15 cellular contexts compared by ENCODE assay signal in the genomic region with DNA sequence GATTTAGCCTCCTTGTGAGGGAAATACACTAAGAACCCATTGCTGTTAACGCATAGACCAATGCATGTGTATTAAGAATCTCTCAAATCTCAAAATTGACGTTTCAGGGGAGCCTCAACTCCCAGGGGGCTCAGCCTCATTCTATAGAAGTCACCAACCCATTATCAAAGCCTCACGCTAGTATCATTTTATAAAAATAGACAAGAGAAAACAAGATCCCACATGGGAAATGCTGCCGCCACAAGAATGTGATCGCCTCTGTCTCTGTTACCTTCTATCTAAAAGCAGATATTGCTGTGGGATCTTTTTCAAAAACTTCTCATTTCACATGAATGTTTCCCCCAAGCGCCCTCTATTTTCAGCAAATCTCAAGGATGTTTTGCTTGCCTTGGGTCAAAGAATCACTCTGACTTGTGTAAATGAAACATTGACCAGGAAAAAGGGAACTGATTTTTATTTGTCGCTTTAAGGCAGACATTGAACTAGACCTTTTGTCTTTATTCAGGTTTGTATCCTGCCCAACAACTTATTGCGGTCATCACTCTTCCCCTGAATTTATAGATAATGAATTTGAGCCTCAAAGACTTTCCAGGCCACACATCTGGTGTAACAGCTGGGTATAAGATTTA.
A peak's percentile ranks its signal among the peaks of the same experiment; 100 is the strongest.
DNase-seq lines count a peak whose midpoint lies in the region; ATAC-seq and TF ChIP-seq lines count a peak whose summit lies in the region.
"Had no signal": no experiment of that assay in that cellular context is flagged by ENCODE, and none has a peak within 500 bp of the region (broad histone marks: within the 10 kb centered on the region; RNA-seq: fewer than 3 reads in every experiment).

No MANE protein-coding gene starts in this region.

- H3K18ac ChIP-seq in mesenchymal stem cell (ENCODE audit: low read depth in 1 of 2, low read length in 2 of 2): no peak overlapping the region

- H3K27me3 Mint-ChIP-seq in activated CD8-positive, alpha-beta T cell treated with anti-CD3 and anti-CD28 coated beads, Interleukin-2, amount 10 ng/mL, durations not matched to agents 7 days and 5 days (ENCODE audit: low read depth): no peaks in the 10 kb centered on the region
- H3K27me3 Mint-ChIP-seq in activated CD8-positive, alpha-beta T cell treated with anti-CD3 and anti-CD28 coated beads for 36 hours: no peaks in the 10 kb centered on the region
- H3K27me3 Mint-ChIP-seq in T-cell: no peaks in the 10 kb centered on the region
- H3K27me3 Mint-ChIP-seq: T-helper 17 cell had no signal

- H2AK5ac ChIP-seq in mesenchymal stem cell (ENCODE audit: low read length, severe bottlenecking): no peak overlapping the region

- H2AFZ ChIP-seq in mesenchymal stem cell (ENCODE audit: low read depth, low read length): no peak overlapping the region

- H3K27me3 ChIP-seq in mesenchymal stem cell (ENCODE audit: control insufficient read depth in 1 of 2, insufficient read depth in 1 of 2, low read length in 2 of 2) (no peaks in the 10 kb centered on the region), transverse colon (no peaks in the 10 kb centered on the region)
- H3K27me3 ChIP-seq: thyroid gland had no signal

- no peaks in the 10 kb centered on the region for H3K9me3 Mint-ChIP-seq in activated CD8-positive, alpha-beta T cell treated with anti-CD3 and anti-CD28 coated beads, Interleukin-2, amount 10 ng/mL, durations not matched to agents 7 days and 5 days (ENCODE audit: insufficient read depth)
- H3K9me3 Mint-ChIP-seq in activated CD8-positive, alpha-beta T cell treated with anti-CD3 and anti-CD28 coated beads for 36 hours: no peaks in the 10 kb centered on the region
- H3K9me3 Mint-ChIP-seq in T-cell: no peaks in the 10 kb centered on the region

- no peak overlapping the region for H4K8ac ChIP-seq in mesenchymal stem cell (ENCODE audit: low read length)

- intact Hi-C loops in activated CD8-positive, alpha-beta T cell treated with anti-CD3 and anti-CD28 coated beads for 36 hours (cut with micrococcal nuclease): no loop called here
- intact Hi-C loops in transverse colon (cut with DNase I; ENCODE audit: low total_unique reads): no loop called here

- H3K36me3 ChIP-seq in mesenchymal stem cell (ENCODE audit: control insufficient read depth in 1 of 2, insufficient read depth in 2 of 2, low read depth in 1 of 2, low read length in 2 of 2) (no peaks in the 10 kb centered on the region), transverse colon (no peaks in the 10 kb centered on the region)
- H3K36me3 ChIP-seq: thyroid gland had no signal

- H3K4me1 Mint-ChIP-seq in activated CD8-positive, alpha-beta T cell treated with anti-CD3 and anti-CD28 coated beads, Interleukin-2, amount 10 ng/mL, durations not matched to agents 7 days and 5 days (ENCODE audit: low read depth): peaks cover 2% of the 10 kb centered on the region
- H3K4me1 Mint-ChIP-seq in activated CD8-positive, alpha-beta T cell treated with anti-CD3 and anti-CD28 coated beads for 36 hours (ENCODE audit: low read depth): peaks cover 7% of the 10 kb centered on the region
- H3K4me1 Mint-ChIP-seq in T-cell: no peaks in the 10 kb centered on the region

- H3K27ac ChIP-seq in mesenchymal stem cell (ENCODE audit: low read length, poor library complexity, severe bottlenecking) (no peak overlapping the region), transverse colon (peak overlapping the region in 3 of 4 donors; percentile 63 to 84 (median 72))
- H3K27ac ChIP-seq: C4-2B, KMS-11 had no signal

- in situ Hi-C loops in transverse colon (cut with MboI; ENCODE audit: low pct_ligation_motif_present in 1 of 4, low pct_unique_long_range_greater_than_20kb in 1 of 4, low sequenced_read_pairs in 3 of 4): no loop called here

- no peak overlapping the region for H4K91ac ChIP-seq in mesenchymal stem cell (ENCODE audit: low read length)

- H3K14ac ChIP-seq in mesenchymal stem cell (ENCODE audit: low read length in 2 of 2): no peak overlapping the region

- no peak overlapping the region for H3K23ac ChIP-seq in mesenchymal stem cell (ENCODE audit: low read length in 2 of 2)

- peak; percentile 9 for DNase-seq in activated CD8-positive, alpha-beta T cell treated with anti-CD3 and anti-CD28 coated beads, Interleukin-2, amount 10 ng/mL, durations not matched to agents 7 days and 5 days
- no peak for DNase-seq in activated CD8-positive, alpha-beta T cell treated with anti-CD3 and anti-CD28 coated beads for 36 hours
- DNase-seq in RPMI7951 (ENCODE audit: low read depth): peak; percentile 38
- DNase-seq in mesenchymal stem cell: no peak
- no peak for DNase-seq in transverse colon
- no peak for DNase-seq in T-cell
- no peak for DNase-seq in stimulated activated CD4-positive, alpha-beta T cell treated with anti-CD3 and anti-CD28 coated beads, Interleukin-15, amount 100 ng/mL, for 24 hours
- DNase-seq: activated CD8-positive, alpha-beta memory T cell treated with anti-CD3 and anti-CD28 coated beads for 24 hours; HCEC 1CT; NCI-H1105 treated with DMSO at 0.1 percent for 48 hours; T-helper 17 cell had no signal

- POLR2A ChIA-PET in activated CD8-positive, alpha-beta T cell treated with anti-CD3 and anti-CD28 coated beads, Interleukin-2, amount 10 ng/mL, durations not matched to agents 7 days and 5 days (lab: Charles Lee): no interaction called here
- POLR2A ChIA-PET in activated CD8-positive, alpha-beta T cell treated with anti-CD3 and anti-CD28 coated beads for 36 hours (lab: Charles Lee): no interaction called here
- POLR2A ChIA-PET in T-cell (lab: Charles Lee): no interaction called here

- H3K4me3 Mint-ChIP-seq in activated CD8-positive, alpha-beta T cell treated with anti-CD3 and anti-CD28 coated beads, Interleukin-2, amount 10 ng/mL, durations not matched to agents 7 days and 5 days: no peak overlapping the region
- no peak overlapping the region for H3K4me3 Mint-ChIP-seq in activated CD8-positive, alpha-beta T cell treated with anti-CD3 and anti-CD28 coated beads for 36 hours
- H3K4me3 Mint-ChIP-seq in T-cell: no peak overlapping the region
- H3K4me3 Mint-ChIP-seq: T-helper 17 cell had no signal

- no peaks in the 10 kb centered on the region for H3K79me1 ChIP-seq in mesenchymal stem cell (replicated peaks; ENCODE audit: low read length, poor library complexity, severe bottlenecking)

- no peak for TF ChIP-seq CTCF in activated CD8-positive, alpha-beta T cell treated with anti-CD3 and anti-CD28 coated beads for 36 hours (IDR thresholded peaks at IDR 0.05)
- TF ChIP-seq CTCF in transverse colon (IDR thresholded peaks at IDR 0.05): no peak

- 95% methylated on average over 8 of the region's 8 CpGs for WGBS in mesenchymal stem cell
- WGBS in transverse colon (ENCODE audit: low coverage in 1 of 2), 2 donors: 91 to 95% methylated on average over 7 to 8 of the region's 8 CpGs

- peak overlapping the region; percentile 86 for H3K9ac ChIP-seq in mesenchymal stem cell (ENCODE audit: low read length)
- H3K9ac ChIP-seq: KMS-11 had no signal

- no peak overlapping the region for H3K4ac ChIP-seq in mesenchymal stem cell (ENCODE audit: low read depth in 1 of 2, low read length in 2 of 2)

- H3K4me3 ChIP-seq in mesenchymal stem cell (ENCODE audit: insufficient read depth in 1 of 2, low read depth in 1 of 2, low read length in 2 of 2) (peak overlapping the region in 1 of 2 experiments; percentile 65), transverse colon (no peak overlapping the region)
- H3K4me3 ChIP-seq: thyroid gland had no signal

- TF ChIP-seq POLR2A in transverse colon (IDR thresholded peaks at IDR 0.05): no peak

- H3K4me2 ChIP-seq in mesenchymal stem cell (ENCODE audit: low read length, poor library complexity, severe bottlenecking): no peak overlapping the region
- H3K4me2 ChIP-seq: KMS-11 had no signal

- H2BK12ac ChIP-seq in mesenchymal stem cell (ENCODE audit: low read length in 2 of 2): no peak overlapping the region

- ATAC-seq in activated CD8-positive, alpha-beta T cell treated with anti-CD3 and anti-CD28 coated beads, Interleukin-2, amount 10 ng/mL, durations not matched to agents 7 days and 5 days: no peak
- no peak for ATAC-seq in activated CD8-positive, alpha-beta T cell treated with anti-CD3 and anti-CD28 coated beads for 36 hours
- ATAC-seq in T-cell (replicated peaks in 1 of 4) (no peak), GM18868 (IDR thresholded peaks at IDR 0.05; ENCODE audit: unreplicated experiment) (no peak)
- ATAC-seq: T-helper 17 cell had no signal

- CTCF ChIA-PET in activated CD8-positive, alpha-beta T cell treated with anti-CD3 and anti-CD28 coated beads, Interleukin-2, amount 10 ng/mL, durations not matched to agents 7 days and 5 days (lab: Charles Lee): no interaction called here
- CTCF ChIA-PET in activated CD8-positive, alpha-beta T cell treated with anti-CD3 and anti-CD28 coated beads for 36 hours (lab: Charles Lee): no interaction called here
- CTCF ChIA-PET in T-cell (lab: Charles Lee): interaction anchor here in 1 of 2 donors (0.6 kb wide), 1 partner anchor 43 kb away, joined by 3 read pairs; no protein-coding TSS in a partner anchor

- H2BK5ac ChIP-seq in mesenchymal stem cell (ENCODE audit: low read depth, low read length, poor library complexity, severe bottlenecking): no peak overlapping the region

- no peak overlapping the region for H2BK120ac ChIP-seq in mesenchymal stem cell (ENCODE audit: low read depth, low read length)

- no peaks in the 10 kb centered on the region for H3K9me3 ChIP-seq in mesenchymal stem cell (ENCODE audit: control insufficient read depth, low read length)
- no peaks in the 10 kb centered on the region for H3K9me3 ChIP-seq in transverse colon
- H3K9me3 ChIP-seq: thyroid gland had no signal

- no peak overlapping the region for H3K27ac Mint-ChIP-seq in activated CD8-positive, alpha-beta T cell treated with anti-CD3 and anti-CD28 coated beads, Interleukin-2, amount 10 ng/mL, durations not matched to agents 7 days and 5 days
- no peak overlapping the region for H3K27ac Mint-ChIP-seq in activated CD8-positive, alpha-beta T cell treated with anti-CD3 and anti-CD28 coated beads for 36 hours
- no peak overlapping the region for H3K27ac Mint-ChIP-seq in T-cell
- H3K27ac Mint-ChIP-seq: T-helper 17 cell had no signal

- H3K4me1 ChIP-seq in mesenchymal stem cell (ENCODE audit: control insufficient read depth, insufficient read depth, low read depth, low read length) (peaks cover 5% of the 10 kb centered on the region), transverse colon (peaks cover 4 to 21% (median 11%) of the 10 kb centered on the region in 4 donors)
- H3K4me1 ChIP-seq: thyroid gland had no signal

- H3K36me3 Mint-ChIP-seq in activated CD8-positive, alpha-beta T cell treated with anti-CD3 and anti-CD28 coated beads, Interleukin-2, amount 10 ng/mL, durations not matched to agents 7 days and 5 days (ENCODE audit: low read depth): no peaks in the 10 kb centered on the region
- H3K36me3 Mint-ChIP-seq in activated CD8-positive, alpha-beta T cell treated with anti-CD3 and anti-CD28 coated beads for 36 hours (ENCODE audit: low read depth): no peaks in the 10 kb centered on the region
- no peaks in the 10 kb centered on the region for H3K36me3 Mint-ChIP-seq in T-cell

- no peak overlapping the region for H2BK15ac ChIP-seq in mesenchymal stem cell (ENCODE audit: low read depth, poor library complexity, severe bottlenecking)

- no peak for TF ChIP-seq EP300 in transverse colon (IDR thresholded peaks at IDR 0.05; ENCODE audit: low read depth)

Comparison
In these comparisons a context has a peak if more than half of its experiments do, and no peak if none do; other contexts are left out.
1. DNase-seq: peak in activated CD8-positive, alpha-beta T cell treated with anti-CD3 and anti-CD28 coated beads, Interleukin-2, amount 10 ng/mL, durations not matched to agents 7 days and 5 days (single experiment) and RPMI7951 (single experiment); none in activated CD8-positive, alpha-beta T cell treated with anti-CD3 and anti-CD28 coated beads for 36 hours (single experiment), mesenchymal stem cell (single experiment), transverse colon (single experiment), T-cell (0 of 34) and stimulated activated CD4-positive, alpha-beta T cell treated with anti-CD3 and anti-CD28 coated beads, Interleukin-15, amount 100 ng/mL, for 24 hours (single experiment).